Comparison of ENCODE assay signal across 1 cellular context in genomic region chr16:16075463-16076399, GRCh38.
TF ChIP-seq lines count a peak whose summit lies in the region.

No MANE protein-coding gene starts in this region.

TF ChIP-seq in GM23338, 12 proteins besides CTCF, POLR2A, EP300 and RAD21 (continued from another document):
- TF ChIP-seq REST (IDR thresholded peaks at IDR 0.05; ENCODE audit: unreplicated experiment) = no peak
- no peak for TF ChIP-seq POLR2AphosphoS5 (IDR thresholded peaks at IDR 0.05; ENCODE audit: low read depth)
- TF ChIP-seq JUNB (IDR thresholded peaks at IDR 0.05; ENCODE audit: unreplicated experiment) = no peak
- no peak for TF ChIP-seq EZH2phosphoT487 (IDR thresholded peaks at IDR 0.05; ENCODE audit: unreplicated experiment)
- no peak for TF ChIP-seq ZNF331 (CRISPR knock-in tag; IDR thresholded peaks at IDR 0.05; ENCODE audit: low read depth)
- no peak for TF ChIP-seq ZNF462 (CRISPR knock-in tag; IDR thresholded peaks at IDR 0.05)
- no peak for TF ChIP-seq EZH2 (IDR thresholded peaks at IDR 0.05; ENCODE audit: low read depth, unreplicated experiment)
- TF ChIP-seq ZNF114 (CRISPR knock-in tag; IDR thresholded peaks at IDR 0.05) = no peak
- no peak for TF ChIP-seq CREB1 (CRISPR knock-in tag; IDR thresholded peaks at IDR 0.05; ENCODE audit: low read depth)
